ENCODE assay signal across 19 cellular contexts in genomic region chr9:87387351-87388055, GRCh38.
DNase-seq lines count a peak whose midpoint lies in the region; ATAC-seq, FAIRE-seq and TF ChIP-seq lines count a peak whose summit lies in the region.
"Had no signal": no experiment of that assay in that cellular context is flagged by ENCODE, and none has a peak within 500 bp of the region (broad histone marks: within the 10 kb centered on the region; RNA-seq: fewer than 3 reads in every experiment).

No MANE protein-coding gene starts in this region.

- H3K4ac ChIP-seq in mesenchymal stem cell (ENCODE audit: low read depth in 1 of 2, low read length in 2 of 2), result no peak overlapping the region

- H2BK12ac ChIP-seq in mesenchymal stem cell (ENCODE audit: low read length in 2 of 2), result no peak overlapping the region

- H2BK5ac ChIP-seq in mesenchymal stem cell (ENCODE audit: low read depth, low read length, poor library complexity, severe bottlenecking), result peak overlapping the region; percentile 45

- ATAC-seq in GM21619 (IDR thresholded peaks at IDR 0.05; ENCODE audit: unreplicated experiment) (no peak), HG03196 (IDR thresholded peaks at IDR 0.05; ENCODE audit: unreplicated experiment) (no peak), GM19467 (IDR thresholded peaks at IDR 0.05; ENCODE audit: unreplicated experiment) (no peak)
- ATAC-seq: activated CD4-positive, CD25-positive, alpha-beta regulatory T cell treated with anti-CD3 and anti-CD28 coated beads, Interleukin-2, amount 50 U/mL, for 24 hours; activated naive CD4-positive, alpha-beta T cell treated with anti-CD3 and anti-CD28 coated beads, Interleukin-2, amount 50 U/mL, for 72 hours had no signal

- H3K79me1 ChIP-seq in mesenchymal stem cell (replicated peaks; ENCODE audit: low read length, poor library complexity, severe bottlenecking), result no peaks in the 10 kb centered on the region

- TF ChIP-seq CTCF in choroid plexus epithelial cell (conservative IDR thresholded peaks at IDR 0.05; ENCODE audit: low read depth, low read length), result no peak

- H3K9me3 ChIP-seq in mesenchymal stem cell (ENCODE audit: control insufficient read depth, low read length), result no peaks in the 10 kb centered on the region

- H3K36me3 ChIP-seq in mesenchymal stem cell (ENCODE audit: control insufficient read depth in 1 of 2, insufficient read depth in 2 of 2, low read depth in 1 of 2, low read length in 2 of 2), result no peaks in the 10 kb centered on the region

- H3K4me3 ChIP-seq in choroid plexus epithelial cell (ENCODE audit: low read depth, low read length), result no peak overlapping the region
- H3K4me3 ChIP-seq in mesenchymal stem cell (ENCODE audit: insufficient read depth in 1 of 2, low read depth in 1 of 2, low read length in 2 of 2), result no peak overlapping the region
- H3K4me3 ChIP-seq: SK-N-MC had no signal

- H4K8ac ChIP-seq in mesenchymal stem cell (ENCODE audit: low read length), result no peak overlapping the region

- peak overlapping the region; percentile 47 for H2AK5ac ChIP-seq in mesenchymal stem cell (ENCODE audit: low read length, severe bottlenecking)

- H3K18ac ChIP-seq in mesenchymal stem cell (ENCODE audit: low read depth in 1 of 2, low read length in 2 of 2), result no peak overlapping the region

- H3K23ac ChIP-seq in mesenchymal stem cell (ENCODE audit: low read length in 2 of 2), result no peak overlapping the region

- H4K91ac ChIP-seq in mesenchymal stem cell (ENCODE audit: low read length), result no peak overlapping the region

- peaks cover 27% of the 10 kb centered on the region for H3K4me1 ChIP-seq in mesenchymal stem cell (ENCODE audit: control insufficient read depth, insufficient read depth, low read depth, low read length)

- peak; percentile 91 for FAIRE-seq in RCC 7860 (lab: Jason Lieb, UNC)

- H3K9ac ChIP-seq in mesenchymal stem cell (ENCODE audit: low read length), result no peak overlapping the region

- DNase-seq in Daoy (ENCODE audit: low read depth) (peak; percentile 85), RCC 7860 (ENCODE audit: low spot score) (peak; percentile 84), choroid plexus epithelial cell (ENCODE audit: low read depth) (peak; percentile 30), mesenchymal stem cell (no peak), hypothalamus (lab: John Stamatoyannopoulos, UW) (no peak)
- DNase-seq: DMS 273 treated with DMSO at 0.1 percent for 48 hours; foreskin fibroblast; GOT3; KG1; naive B cell; NCI-H2029; occipital lobe; stimulated activated CD4-positive, alpha-beta T cell treated with anti-CD3 and anti-CD28 coated beads, Interleukin-12 subunit alpha, Interleukin-12 subunit beta, amount 100 ng/mL, for 4 hours had no signal

- no peak overlapping the region for H2BK15ac ChIP-seq in mesenchymal stem cell (ENCODE audit: low read depth, poor library complexity, severe bottlenecking)

- H3K27ac ChIP-seq in mesenchymal stem cell (ENCODE audit: low read length, poor library complexity, severe bottlenecking), result peak overlapping the region; percentile 50
- H3K27ac ChIP-seq: SK-N-MC had no signal

- no peak overlapping the region for H2BK120ac ChIP-seq in mesenchymal stem cell (ENCODE audit: low read depth, low read length)

- H2AFZ ChIP-seq in mesenchymal stem cell (ENCODE audit: low read depth, low read length), result no peak overlapping the region

- WGBS in mesenchymal stem cell, result 74% methylated on average over 2 of the region's 5 CpGs

- H3K14ac ChIP-seq in mesenchymal stem cell (ENCODE audit: low read length in 2 of 2), result no peak overlapping the region

- no peaks in the 10 kb centered on the region for H3K27me3 ChIP-seq in mesenchymal stem cell (ENCODE audit: control insufficient read depth in 1 of 2, insufficient read depth in 1 of 2, low read length in 2 of 2)

- no peak overlapping the region for H3K4me2 ChIP-seq in mesenchymal stem cell (ENCODE audit: low read length, poor library complexity, severe bottlenecking)

Comparison
In these comparisons a context has a peak if more than half of its experiments do, and no peak if none do; other contexts are left out.
1. DNase-seq: peak in Daoy (single experiment), RCC 7860 (single experiment) and choroid plexus epithelial cell (single experiment); none in mesenchymal stem cell (single experiment) and hypothalamus (0 of 51).